24 cellular contexts compared by ENCODE assay signal in genomic region chr7:158312789-158313188, GRCh38.
DNase-seq lines count a peak whose midpoint lies in the region; ATAC-seq, FAIRE-seq and TF ChIP-seq lines count a peak whose summit lies in the region.
"Had no signal": no experiment of that assay in that cellular context is flagged by ENCODE, and none has a peak within 500 bp of the region (broad histone marks: within the 10 kb centered on the region; RNA-seq: fewer than 3 reads in every experiment).

No MANE protein-coding gene starts in this region.

- no peak overlapping the region for H2AFZ ChIP-seq in neural progenitor cell (replicated peaks)

- H3K27ac Mint-ChIP-seq in endothelial cell (ENCODE audit: unreplicated experiment) (peak overlapping the region; percentile 41), neural progenitor cell (peak overlapping the region; percentile 72), natural killer cell (no peak overlapping the region)
- H3K27ac Mint-ChIP-seq: CD4-positive, alpha-beta memory T cell had no signal

- no peak for TF ChIP-seq POLR2A in gastrocnemius medialis (IDR thresholded peaks at IDR 0.05)

- H3K4me3 Mint-ChIP-seq in endothelial cell (ENCODE audit: unreplicated experiment): no peak overlapping the region
- H3K4me3 Mint-ChIP-seq in neural progenitor cell: no peak overlapping the region
- no peak overlapping the region for H3K4me3 Mint-ChIP-seq in natural killer cell
- H3K4me3 Mint-ChIP-seq: CD4-positive, alpha-beta memory T cell had no signal

- H3K27me3 Mint-ChIP-seq in endothelial cell (ENCODE audit: unreplicated experiment) (peaks cover 28% of the 10 kb centered on the region), neural progenitor cell (ENCODE audit: insufficient read depth, low read depth) (peaks cover 15% of the 10 kb centered on the region), natural killer cell (ENCODE audit: low read depth in 2 of 2) (no peaks in the 10 kb centered on the region)

- no peaks in the 10 kb centered on the region for H3K27me3 ChIP-seq in neural progenitor cell
- peaks cover 0 to 3% (median 0%) of the 10 kb centered on the region in 3 donors for H3K27me3 ChIP-seq in gastrocnemius medialis

- H3K79me2 ChIP-seq in neural progenitor cell (ENCODE audit: low read depth): no peaks in the 10 kb centered on the region

- H3K9me3 ChIP-seq in neural progenitor cell (ENCODE audit: low read depth) (peaks cover 11% of the 10 kb centered on the region), gastrocnemius medialis (no peaks in the 10 kb centered on the region)

- H3K36me3 Mint-ChIP-seq in endothelial cell (ENCODE audit: low read depth, unreplicated experiment) (peaks cover 38% of the 10 kb centered on the region), neural progenitor cell (peaks cover 25% of the 10 kb centered on the region), natural killer cell (no peaks in the 10 kb centered on the region)
- H3K36me3 Mint-ChIP-seq: CD4-positive, alpha-beta memory T cell had no signal

- H3K4me1 Mint-ChIP-seq in endothelial cell (ENCODE audit: unreplicated experiment) (no peaks in the 10 kb centered on the region), neural progenitor cell (peaks cover 11% of the 10 kb centered on the region), natural killer cell (no peaks in the 10 kb centered on the region)

- FAIRE-seq in HTR-8/SVneo (lab: Jason Lieb, UNC): peak; percentile 20
- FAIRE-seq: A549, G401.6, K562 had no signal

- H4K20me1 ChIP-seq in neural progenitor cell (ENCODE audit: low read depth): no peaks in the 10 kb centered on the region

- H3F3A ChIP-seq in neural progenitor cell (ENCODE audit: low read depth): peaks cover 36% of the 10 kb centered on the region

- intact Hi-C loops in natural killer cell (cut with micrococcal nuclease): no loop called here
- intact Hi-C loops in gastrocnemius medialis (cut with DNase I; ENCODE audit: low total_unique reads): no loop called here

- no peak overlapping the region for H3K9ac ChIP-seq in neural progenitor cell

- TF ChIP-seq CTCF in GM13977 (IDR thresholded peaks at IDR 0.05; ENCODE audit: extremely low read depth, insufficient read depth, missing control alignments) (no peak), endothelial cell (IDR thresholded peaks at IDR 0.05; ENCODE audit: unreplicated experiment) (no peak), neural progenitor cell (IDR thresholded peaks at IDR 0.05) (no peak), natural killer cell (IDR thresholded peaks at IDR 0.05) (no peak), gastrocnemius medialis (IDR thresholded peaks at IDR 0.05 in 4 of 5, conservative IDR thresholded peaks at IDR 0.05 in 1 of 5) (no peak)

- no peak for ATAC-seq in natural killer cell
- no peak for ATAC-seq in gastrocnemius medialis
- ATAC-seq: A549, K562 had no signal

- H3K4me3 ChIP-seq in neural progenitor cell: no peak overlapping the region
- no peak overlapping the region for H3K4me3 ChIP-seq in gastrocnemius medialis
- H3K4me3 ChIP-seq: A549, K562 had no signal

- H3K27ac ChIP-seq in neural progenitor cell (no peak overlapping the region), gastrocnemius medialis (no peak overlapping the region)
- H3K27ac ChIP-seq: A549 had no signal

- H3K4me2 ChIP-seq in neural progenitor cell: no peak overlapping the region
- H3K4me2 ChIP-seq: A549 had no signal

- DNase-seq in GM13977 (ENCODE audit: low spot score): peak; percentile 13
- no peak for DNase-seq in HTR-8/SVneo (ENCODE audit: insufficient read length, low spot score)
- DNase-seq in endothelial cell (ENCODE audit: low spot score): no peak
- DNase-seq in neural progenitor cell (ENCODE audit: low spot score): no peak
- DNase-seq in KG1 (lab: John Stamatoyannopoulos, UW): no peak
- DNase-seq in natural killer cell: no peak
- DNase-seq in gastrocnemius medialis: no peak
- DNase-seq: AML-193; C1 segment of cervical spinal cord; CD4-positive, alpha-beta memory T cell; COR-L47; DMS53; MV-4-11; NCI-H1105; NCI-H2029 treated with DMSO at 0.1 percent for 48 hours; NCI-H2171; NCI-H226; NCI-H510A; NCI-H69; RPMI8226; SHP77 had no signal

- H3K9me3 Mint-ChIP-seq in endothelial cell (ENCODE audit: unreplicated experiment) (peaks cover 54% of the 10 kb centered on the region), neural progenitor cell (peaks cover 53% of the 10 kb centered on the region), natural killer cell (peaks cover 7 to 11% of the 10 kb centered on the region in 2 donors)

- H3K4me1 ChIP-seq in neural progenitor cell (peaks cover 6% of the 10 kb centered on the region), gastrocnemius medialis (no peaks in the 10 kb centered on the region)
- H3K4me1 ChIP-seq: A549 had no signal

- in situ Hi-C loops in GM13977 (cut with MboI; ENCODE audit: low pct_unique_long_range_greater_than_20kb, low sequenced_read_pairs, unreplicated experiment) (no loop called here), gastrocnemius medialis (cut with MboI; ENCODE audit: low sequenced_read_pairs in 4 of 4) (no loop called here)

- H3K36me3 ChIP-seq in neural progenitor cell (no peaks in the 10 kb centered on the region), gastrocnemius medialis (no peaks in the 10 kb centered on the region)

Comparison
In these comparisons a context has a peak if more than half of its experiments do, and no peak if none do; other contexts are left out.
1. H3K27ac Mint-ChIP-seq: peak in endothelial cell (single experiment) and neural progenitor cell (single experiment); none in natural killer cell (0 of 2).